ENCODE assay signal across 16 cellular contexts in genomic region chr18:49339146-49339545, GRCh38.
DNase-seq lines count a peak whose midpoint lies in the region; ATAC-seq and TF ChIP-seq lines count a peak whose summit lies in the region.
"Had no signal": no experiment of that assay in that cellular context is flagged by ENCODE, and none has a peak within 500 bp of the region (broad histone marks: within the 10 kb centered on the region; RNA-seq: fewer than 3 reads in every experiment).

No MANE protein-coding gene starts in this region.

- H3K14ac ChIP-seq in H9 (ENCODE audit: insufficient read depth, low read length) (no peak overlapping the region), mesenchymal stem cell (ENCODE audit: low read length in 2 of 2) (no peak overlapping the region)

- H3K79me2 ChIP-seq in H9 (ENCODE audit: insufficient read depth, low read length), result no peaks in the 10 kb centered on the region

- H4K5ac ChIP-seq in H9 (ENCODE audit: insufficient read length, low read depth, low read length), result no peak overlapping the region

- no peak overlapping the region for H4K91ac ChIP-seq in H9 (ENCODE audit: insufficient read length, low read depth, low read length)
- no peak overlapping the region for H4K91ac ChIP-seq in mesenchymal stem cell (ENCODE audit: low read length)

- no CpG with 5 or more reads among the region's 7 CpGs for WGBS in H9 (ENCODE audit: extremely low coverage, insufficient read length, low lambda C conversion rate)
- WGBS in mesenchymal stem cell, result 99% methylated on average over 7 of the region's 7 CpGs

- H3K18ac ChIP-seq in H9 (ENCODE audit: insufficient read length, low read depth, low read length) (no peak overlapping the region), mesenchymal stem cell (ENCODE audit: low read depth in 1 of 2, low read length in 2 of 2) (no peak overlapping the region)

- H2AFZ ChIP-seq in H9 (ENCODE audit: low read length) (no peak overlapping the region), mesenchymal stem cell (ENCODE audit: low read depth, low read length) (no peak overlapping the region)

- H4K8ac ChIP-seq in H9 (replicated peaks; ENCODE audit: insufficient read length, low read depth, low read length), result no peak overlapping the region
- H4K8ac ChIP-seq in mesenchymal stem cell (ENCODE audit: low read length), result no peak overlapping the region

- H3K4me3 ChIP-seq in mesenchymal stem cell (ENCODE audit: insufficient read depth in 1 of 2, low read depth in 1 of 2, low read length in 2 of 2) (no peak overlapping the region), MG63 (no peak overlapping the region)

- ATAC-seq in HG02840 (IDR thresholded peaks at IDR 0.05; ENCODE audit: low FRiP score, unreplicated experiment) (no peak), GM18909 (IDR thresholded peaks at IDR 0.05; ENCODE audit: poor library complexity, unreplicated experiment) (no peak)

- H3K4me3 Mint-ChIP-seq in H9, result no peak overlapping the region; a peak in 1 of 5 replicates
- H3K4me3 Mint-ChIP-seq: CD4-positive, alpha-beta memory T cell had no signal

- H3K27me3 ChIP-seq in H9 (ENCODE audit: insufficient read depth, low read length) (no peaks in the 10 kb centered on the region), mesenchymal stem cell (ENCODE audit: control insufficient read depth in 1 of 2, insufficient read depth in 1 of 2, low read length in 2 of 2) (no peaks in the 10 kb centered on the region), MG63 (no peaks in the 10 kb centered on the region)

- H3K4me1 ChIP-seq in H9 (ENCODE audit: insufficient read depth, low read length) (peaks cover 2% of the 10 kb centered on the region; the same call in 1 of the 2 replicates), mesenchymal stem cell (ENCODE audit: control insufficient read depth, insufficient read depth, low read depth, low read length) (no peaks in the 10 kb centered on the region)

- H3K9me3 ChIP-seq in H9 (ENCODE audit: control insufficient read depth, low read depth, low read length) (no peaks in the 10 kb centered on the region), mesenchymal stem cell (ENCODE audit: control insufficient read depth, low read length) (no peaks in the 10 kb centered on the region), MG63 (peaks cover 2% of the 10 kb centered on the region; the same call in 1 of the 2 replicates)

- no peaks in the 10 kb centered on the region for H3K27me3 Mint-ChIP-seq in H9 (ENCODE audit: low read depth)
- H3K27me3 Mint-ChIP-seq: CD4-positive, alpha-beta memory T cell had no signal

- no peak overlapping the region for H3K56ac ChIP-seq in H9 (ENCODE audit: insufficient read length, low read depth, low read length)

- TF ChIP-seq CTCF in H9 (conservative IDR thresholded peaks at IDR 0.05), result no peak

- H3K23ac ChIP-seq in H9 (ENCODE audit: insufficient read length, low read depth, low read length), result no peak overlapping the region
- H3K23ac ChIP-seq in mesenchymal stem cell (ENCODE audit: low read length in 2 of 2), result no peak overlapping the region

- no peak overlapping the region for H3K9ac ChIP-seq in H9 (ENCODE audit: extremely low read depth, insufficient read length, low read length)
- H3K9ac ChIP-seq in mesenchymal stem cell (ENCODE audit: low read length), result no peak overlapping the region

- no peak overlapping the region for H3K4ac ChIP-seq in H9 (ENCODE audit: low read depth, low read length)
- no peak overlapping the region for H3K4ac ChIP-seq in mesenchymal stem cell (ENCODE audit: low read depth in 1 of 2, low read length in 2 of 2)

- H2BK20ac ChIP-seq in H9 (ENCODE audit: low read depth, low read length, poor library complexity, severe bottlenecking), result no peak overlapping the region

- no peaks in the 10 kb centered on the region for H3K36me3 ChIP-seq in mesenchymal stem cell (ENCODE audit: control insufficient read depth in 1 of 2, insufficient read depth in 2 of 2, low read depth in 1 of 2, low read length in 2 of 2)
- no peaks in the 10 kb centered on the region; the same call in 1 of the 2 replicates for H3K36me3 ChIP-seq in MG63

- H4K20me1 ChIP-seq in H9 (ENCODE audit: control insufficient read depth, insufficient read depth, insufficient read length), result no peaks in the 10 kb centered on the region

- no peak overlapping the region for H2AK5ac ChIP-seq in H9 (ENCODE audit: insufficient read length, low read length)
- H2AK5ac ChIP-seq in mesenchymal stem cell (ENCODE audit: low read length, severe bottlenecking), result no peak overlapping the region

- H2BK12ac ChIP-seq in H9 (ENCODE audit: insufficient read length, low read depth, low read length) (no peak overlapping the region), mesenchymal stem cell (ENCODE audit: low read length in 2 of 2) (no peak overlapping the region)

- no peaks in the 10 kb centered on the region for H3K79me1 ChIP-seq in H9 (ENCODE audit: insufficient read depth, low read depth, low read length, poor library complexity, severe bottlenecking)
- H3K79me1 ChIP-seq in mesenchymal stem cell (replicated peaks; ENCODE audit: low read length, poor library complexity, severe bottlenecking), result peaks cover 13% of the 10 kb centered on the region

- H2BK5ac ChIP-seq in H9 (ENCODE audit: insufficient read length, low read length) (no peak overlapping the region), mesenchymal stem cell (ENCODE audit: low read depth, low read length, poor library complexity, severe bottlenecking) (no peak overlapping the region)

- H3K4me2 ChIP-seq in H9 (ENCODE audit: insufficient read depth, insufficient read length, low read length) (no peak overlapping the region), mesenchymal stem cell (ENCODE audit: low read length, poor library complexity, severe bottlenecking) (no peak overlapping the region)

- no peak overlapping the region for H2BK120ac ChIP-seq in H9 (ENCODE audit: low read depth, low read length, poor library complexity, severe bottlenecking)
- H2BK120ac ChIP-seq in mesenchymal stem cell (ENCODE audit: low read depth, low read length), result no peak overlapping the region

- no peaks in the 10 kb centered on the region for H3K9me3 Mint-ChIP-seq in H9
- H3K9me3 Mint-ChIP-seq: CD4-positive, alpha-beta memory T cell had no signal

- H3K27ac Mint-ChIP-seq in H9, result peak overlapping the region in 2 of 3 experiments; percentile 16 to 19; a peak in 2 of 7 replicates

- H3K27ac ChIP-seq in H9 (ENCODE audit: insufficient read length, low read depth, low read length) (no peak overlapping the region), mesenchymal stem cell (ENCODE audit: low read length, poor library complexity, severe bottlenecking) (no peak overlapping the region)

- no peak overlapping the region for H2BK15ac ChIP-seq in H9 (ENCODE audit: low read depth, low read length)
- peak overlapping the region; percentile 23 for H2BK15ac ChIP-seq in mesenchymal stem cell (ENCODE audit: low read depth, poor library complexity, severe bottlenecking)

- DNase-seq in H9, result no peak
- DNase-seq in dermis blood vessel endothelial cell, result peak; percentile 51
- DNase-seq in mesenchymal stem cell, result no peak
- no peak for DNase-seq in MG63
- DNase-seq in NCI-H2227 (lab: John Stamatoyannopoulos, UW; ENCODE audit: unreplicated experiment), result no peak
- DNase-seq: C1 segment of cervical spinal cord; Calu3; CD4-positive, alpha-beta memory T cell; COR-L47; DMS53; DMS79 treated with DMSO at 0.1 percent for 48 hours; GF-D8; GOT3; HCEC 1CT had no signal

- H3K4me1 Mint-ChIP-seq in H9, result peaks cover 0 to 5% of the 10 kb centered on the region in 2 experiments; a peak in 2 of 4 replicates

- H3K36me3 Mint-ChIP-seq in H9 (ENCODE audit: insufficient read depth in 1 of 3, low read depth in 3 of 3), result no peaks in the 10 kb centered on the region

- H3T11ph ChIP-seq in H9 (ENCODE audit: low read length), result no peak overlapping the region

- no peaks in the 10 kb centered on the region for H3K23me2 ChIP-seq in H9 (ENCODE audit: insufficient read length, low read depth, low read length, poor library complexity, severe bottlenecking)
